In the genomic region with DNA sequence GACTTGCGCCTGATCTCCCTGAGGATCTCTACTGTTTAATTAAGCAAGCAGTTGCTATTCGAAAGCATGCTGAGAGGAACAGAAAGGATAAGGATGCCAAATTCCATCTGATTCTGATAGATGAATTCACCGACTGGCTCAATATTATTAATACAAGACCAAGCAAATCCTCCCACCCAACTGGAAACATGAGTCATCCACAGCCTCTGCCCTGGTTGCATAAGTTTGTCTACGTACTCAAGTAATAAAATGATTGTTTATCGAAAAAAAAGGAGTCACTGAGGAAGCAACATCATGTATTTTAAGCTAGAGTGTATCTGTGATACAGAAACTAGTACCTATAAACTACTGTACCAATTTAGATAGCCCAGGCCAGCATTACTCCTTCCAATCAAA, we compare ENCODE assay signal across 9 cellular contexts. TPM values are rescaled to one million over a fixed set of nuclear protein-coding genes. Genes with fewer than 3 reads are reported as not detected.
DNase-seq lines count a peak whose midpoint lies in the region; ATAC-seq and TF ChIP-seq lines count a peak whose summit lies in the region.
"Had no signal": no experiment of that assay in that cellular context is flagged by ENCODE, and none has a peak within 500 bp of the region (broad histone marks: within the 10 kb centered on the region; RNA-seq: fewer than 3 reads in every experiment).

No MANE protein-coding gene starts in this region.

- DNase-seq in Caki2 (ENCODE audit: low read depth) = peak; percentile 63
- DNase-seq in NOMO-1 treated with DMSO at 0.1 percent for 48 hours (lab: John Stamatoyannopoulos, UW; ENCODE audit: unreplicated experiment) = peak; percentile 54
- peak; percentile 89 for DNase-seq in epithelial cell of esophagus (ENCODE audit: low read depth)
- DNase-seq in psoas muscle = no peak
- DNase-seq in NCI-H187 treated with DMSO at 0.1 percent for 48 hours (lab: John Stamatoyannopoulos, UW) = no peak
- DNase-seq in HUDEP-2 (lab: John Stamatoyannopoulos, UW; ENCODE audit: unreplicated experiment in 76 of 76) = no peak
- DNase-seq in NCI-H69 (lab: John Stamatoyannopoulos, UW) = no peak
- DNase-seq: NCI-H1436 treated with DMSO at 0.1 percent for 48 hours had no signal

- H3K36me3 ChIP-seq in psoas muscle (ENCODE audit: insufficient read depth in 1 of 2, low read depth in 1 of 2) = no peaks in the 10 kb centered on the region

- in situ Hi-C loops in Caki2 (cut with HindIII; ENCODE audit: low pct_unique_long_range_greater_than_20kb, low sequenced_read_pairs) = no loop called here

- no peaks in the 10 kb centered on the region for H3K27me3 ChIP-seq in psoas muscle (ENCODE audit: insufficient read depth in 3 of 3, low read length in 2 of 3)

- 56 to 75% (median 66%) methylated on average over 5 of the region's 5 CpGs for WGBS in psoas muscle, 3 donors

- H3K4me3 ChIP-seq in epithelial cell of esophagus (ENCODE audit: low read length) (peak overlapping the region; percentile 2), psoas muscle (no peak overlapping the region)

- peaks cover 25% of the 10 kb centered on the region for H3K4me1 ChIP-seq in psoas muscle

- H3K27ac ChIP-seq in psoas muscle = no peak overlapping the region

- no peaks in the 10 kb centered on the region for H3K9me3 ChIP-seq in psoas muscle

- intact Hi-C loops in psoas muscle (cut with DNase I) = no loop called here

- TF ChIP-seq CTCF in epithelial cell of esophagus (IDR thresholded peaks at IDR 0.05; ENCODE audit: insufficient read depth, low read depth, low read length, missing control alignments) (no peak), psoas muscle (IDR thresholded peaks at IDR 0.05) (no peak)

- ATAC-seq in psoas muscle (peak in 3 of 4 donors; percentile 38 to 46 (median 44)), HG03571 (IDR thresholded peaks at IDR 0.05; ENCODE audit: unreplicated experiment) (no peak)

RNA-seq across cellular contexts. Expression of gene ATAD2B, which starts 26.0 kb away (rescaled TPM):
- 2.0 and 5.7 TPM in 2 replicates for total RNA-seq in Caki2 (2014; rRNA removed; shearing (Covaris generic); ENCODE audit: low replicate concordance)
- total RNA-seq in psoas muscle = 10 to 100 TPM in 1 of 4 donors, 1 to 10 TPM in 3; 7.7 to 12.5 (median 8.4) TPM
- polyA plus RNA-seq in psoas muscle = 1 to 10 TPM; 2.6 to 5.6 (median 3.0) TPM

RNA-seq across cellular contexts. Expression of gene UBXN2A, which starts 39.3 kb away (rescaled TPM):
- 16.0 and 24.3 TPM in 2 replicates for total RNA-seq in Caki2 (2014; rRNA removed; shearing (Covaris generic); ENCODE audit: low replicate concordance)
- total RNA-seq in psoas muscle = 10 to 100 TPM; 20.4 to 23.5 (median 20.8) TPM
- 10 to 100 TPM; 12.0 to 33.9 (median 19.0) TPM for polyA plus RNA-seq in psoas muscle

Comparison
In these comparisons a context has a peak if more than half of its experiments do, and no peak if none do; other contexts are left out.
1. DNase-seq: peak in Caki2 (single experiment), NOMO-1 treated with DMSO at 0.1 percent for 48 hours (single experiment) and epithelial cell of esophagus (single experiment); none in psoas muscle (0 of 2), NCI-H187 treated with DMSO at 0.1 percent for 48 hours (single experiment), HUDEP-2 (0 of 76) and NCI-H69 (single experiment).